Comparison of ENCODE assay signal across 12 cellular contexts in the genomic region with DNA sequence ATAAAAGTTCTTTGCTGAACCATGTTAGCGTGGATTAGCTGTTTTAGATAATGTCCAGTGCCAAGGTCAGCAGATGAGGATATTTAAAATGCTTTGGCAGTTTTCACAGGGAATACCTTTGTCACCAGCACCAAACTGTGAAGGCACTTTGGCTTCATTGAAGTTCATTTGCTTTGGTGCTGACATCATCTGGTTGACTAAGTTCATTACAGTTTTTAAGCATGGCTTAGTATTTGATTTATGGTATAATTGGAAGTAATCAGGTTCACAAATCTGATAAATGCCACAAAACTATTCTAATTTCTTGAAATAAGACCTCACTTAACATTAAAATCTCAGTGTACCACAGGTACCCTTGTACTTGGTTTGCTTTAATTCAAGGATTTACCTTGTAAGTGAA. TPM values are rescaled to one million over a fixed set of nuclear protein-coding genes. Genes with fewer than 3 reads are reported as not detected.
A peak's percentile ranks its signal among the peaks of the same experiment; 100 is the strongest.
DNase-seq lines count a peak whose midpoint lies in the region; ATAC-seq and TF ChIP-seq lines count a peak whose summit lies in the region.
"Had no signal": no experiment of that assay in that cellular context is flagged by ENCODE, and none has a peak within 500 bp of the region (broad histone marks: within the 10 kb centered on the region; RNA-seq: fewer than 3 reads in every experiment).

No MANE protein-coding gene starts in this region.

- H3K4me3 Mint-ChIP-seq in nephron progenitor cell = no peak overlapping the region
- H3K4me3 Mint-ChIP-seq: activated T-helper 17 cell treated with anti-CD3 and anti-CD28 coated beads, Interleukin-2, amount 50 U/mL, for 72 hours; naive thymus-derived CD8-positive, alpha-beta T cell had no signal

- peaks cover 6% of the 10 kb centered on the region for H3K27me3 Mint-ChIP-seq in nephron progenitor cell (ENCODE audit: low read depth, poor library complexity)
- H3K27me3 Mint-ChIP-seq: activated T-helper 17 cell treated with anti-CD3 and anti-CD28 coated beads, Interleukin-2, amount 50 U/mL, for 72 hours; naive thymus-derived CD8-positive, alpha-beta T cell had no signal

- peak; percentile 53 to 61 for TF ChIP-seq RAD21 in liver (IDR thresholded peaks at IDR 0.05)

- no peak overlapping the region for H3K27ac Mint-ChIP-seq in nephron progenitor cell

- ATAC-seq in body of pancreas = no peak
- ATAC-seq: activated T-helper 17 cell treated with anti-CD3 and anti-CD28 coated beads, Interleukin-2, amount 50 U/mL, for 72 hours; naive thymus-derived CD8-positive, alpha-beta T cell had no signal

- no peak overlapping the region for H3K4me3 ChIP-seq in LNCaP clone FGC (ENCODE audit: low read depth, low read length)
- no peak overlapping the region for H3K4me3 ChIP-seq in body of pancreas
- H3K4me3 ChIP-seq in liver (ENCODE audit: low read depth in 1 of 3, low read length in 3 of 3) = no peak overlapping the region

- peaks cover 27% of the 10 kb centered on the region for H3K36me3 Mint-ChIP-seq in nephron progenitor cell (ENCODE audit: low read depth)

- H3K9me3 Mint-ChIP-seq in nephron progenitor cell = no peaks in the 10 kb centered on the region
- H3K9me3 Mint-ChIP-seq: activated T-helper 17 cell treated with anti-CD3 and anti-CD28 coated beads, Interleukin-2, amount 50 U/mL, for 72 hours; naive thymus-derived CD8-positive, alpha-beta T cell had no signal

- no peak for TF ChIP-seq POLR2A in body of pancreas (IDR thresholded peaks at IDR 0.05)

- H3K9ac ChIP-seq in liver (ENCODE audit: low read depth in 1 of 2, low read length in 2 of 2) = no peak overlapping the region

- H3K4me1 ChIP-seq in body of pancreas (peaks cover 37% of the 10 kb centered on the region), liver (ENCODE audit: control insufficient read depth in 4 of 4, insufficient read depth in 4 of 4, low read length in 3 of 4) (peaks cover under 1 to 20% (median 13%) of the 10 kb centered on the region in 4 donors)

- TF ChIP-seq CTCF in LNCaP clone FGC (IDR thresholded peaks at IDR 0.05; ENCODE audit: control insufficient read depth, extremely low read depth, insufficient read depth) = peak; percentile 46
- TF ChIP-seq CTCF in body of pancreas (IDR thresholded peaks at IDR 0.05) = peak in 5 of 7 experiments; percentile 11 to 41 (median 22)
- no peak for TF ChIP-seq CTCF in liver (IDR thresholded peaks at IDR 0.05; ENCODE audit: low read depth, low read length, missing input control)
- no peak for TF ChIP-seq CTCF in nephron progenitor cell (IDR thresholded peaks at IDR 0.05)

- no peaks in the 10 kb centered on the region for H3K9me3 ChIP-seq in body of pancreas
- H3K9me3 ChIP-seq in liver (ENCODE audit: control insufficient read depth in 4 of 4, low read length in 3 of 4) = no peaks in the 10 kb centered on the region

- intact Hi-C loops in body of pancreas (cut with DNase I) = no loop called here

- H3K27me3 ChIP-seq in body of pancreas (no peaks in the 10 kb centered on the region), liver (ENCODE audit: control insufficient read depth in 4 of 4, insufficient read depth in 4 of 4, low read length in 3 of 4) (no peaks in the 10 kb centered on the region)

- WGBS in body of pancreas, 2 donors = 6 to 17% methylated on average over 1 of the region's 1 CpG
- WGBS in liver = 25% methylated on average over 1 of the region's 1 CpG

- H3K27ac ChIP-seq in body of pancreas (no peak overlapping the region), liver (ENCODE audit: low read depth in 1 of 2, low read length in 2 of 2) (no peak overlapping the region)

- DNase-seq in ELR (ENCODE audit: low read depth) = peak; percentile 48
- DNase-seq in LNCaP clone FGC (ENCODE audit: low read depth) = no peak
- DNase-seq in body of pancreas = no peak
- DNase-seq in mucosa of gallbladder (ENCODE audit: low spot score) = no peak
- DNase-seq in nephron progenitor cell = no peak
- no peak for DNase-seq in AML-193 (lab: John Stamatoyannopoulos, UW)
- DNase-seq in stimulated activated CD4-positive, alpha-beta T cell treated with anti-CD3 and anti-CD28 coated beads, Interleukin-4, amount 100 ng/mL, for 4 hours = no peak
- DNase-seq: foreskin melanocyte, HCEC 1CT had no signal

- H3K36me3 ChIP-seq in body of pancreas (replicated peaks in 1 of 2; ENCODE audit: insufficient read depth in 1 of 2, low read depth in 2 of 2) = no peaks in the 10 kb centered on the region
- H3K36me3 ChIP-seq in liver (ENCODE audit: control insufficient read depth in 4 of 4, insufficient read depth in 3 of 4, low read depth in 1 of 4, low read length in 3 of 4) = peaks cover 0 to 10% (median 6%) of the 10 kb centered on the region in 4 donors

- H3K4me1 Mint-ChIP-seq in nephron progenitor cell = peaks cover 39% of the 10 kb centered on the region

TF ChIP-seq in liver, 16 proteins besides CTCF, POLR2A, EP300 and RAD21:
- TF ChIP-seq, protein P1, sequence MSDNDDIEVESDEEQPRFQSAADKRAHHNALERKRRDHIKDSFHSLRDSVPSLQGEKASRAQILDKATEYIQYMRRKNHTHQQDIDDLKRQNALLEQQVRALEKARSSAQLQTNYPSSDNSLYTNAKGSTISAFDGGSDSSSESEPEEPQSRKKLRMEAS (IDR thresholded peaks at IDR 0.05) = no peak
- TF ChIP-seq RXRA (IDR thresholded peaks at IDR 0.05) (peak in 1 of 2 donors; percentile 56), GABPA (IDR thresholded peaks at IDR 0.05 in 1 of 2, conservative IDR thresholded peaks at IDR 0.05 in 1 of 2) (no peak)

RNA-seq across cellular contexts. Expression of gene GID4, which starts 4.3 kb away (rescaled TPM):
- total RNA-seq in body of pancreas (10 to 100 TPM in 1 of 2 donors, 1 to 10 TPM in 1; 3.6 to 20.4 TPM), liver (1 to 10 TPM; 4.4 to 4.9 TPM), mucosa of gallbladder (12.0 TPM)
- 1 to 10 TPM; 1.7 to 3.0 TPM for polyA plus RNA-seq in liver

RNA-seq across cellular contexts. Expression of gene ATPAF2, which starts 4.5 kb away (rescaled TPM):
- total RNA-seq in body of pancreas (10 to 100 TPM; 10.9 to 34.3 TPM), liver (10 to 100 TPM; 12.9 to 14.4 TPM), mucosa of gallbladder (37.6 TPM)
- 10 to 100 TPM; 19.1 to 20.1 TPM for polyA plus RNA-seq in liver

RNA-seq across cellular contexts. Expression of gene DRG2, which starts 44.3 kb away (rescaled TPM):
- 10 to 100 TPM; 17.8 to 30.1 TPM for total RNA-seq in body of pancreas
- total RNA-seq in liver = 10 to 100 TPM; 10.9 to 24.9 TPM
- 10 to 100 TPM; 17.0 to 20.2 TPM for polyA plus RNA-seq in liver
- total RNA-seq in mucosa of gallbladder = 36.4 TPM

Comparison
In these comparisons a context has a peak if more than half of its experiments do, and no peak if none do; other contexts are left out.
1. CTCF ChIP-seq: peak in LNCaP clone FGC (single experiment) and body of pancreas (5 of 7); none in liver (single experiment) and nephron progenitor cell (single experiment).